In genomic region chr19:8561071-8561764, GRCh38 we compare ENCODE assay signal across 27 cellular contexts. TPM values are rescaled to one million over a fixed set of nuclear protein-coding genes. Genes with fewer than 3 reads are reported as not detected.
A peak's percentile ranks its signal among the peaks of the same experiment; 100 is the strongest.
DNase-seq lines count a peak whose midpoint lies in the region; ATAC-seq, FAIRE-seq and TF ChIP-seq lines count a peak whose summit lies in the region.
"Had no signal": no experiment of that assay in that cellular context is flagged by ENCODE, and none has a peak within 500 bp of the region (broad histone marks: within the 10 kb centered on the region; RNA-seq: fewer than 3 reads in every experiment).

No MANE protein-coding gene starts in this region.

- H3K36me3 ChIP-seq in GM23338 (ENCODE audit: insufficient read depth) (no peaks in the 10 kb centered on the region), K562 (ENCODE audit: control insufficient read depth, insufficient read depth, low read length) (no peaks in the 10 kb centered on the region)
- H3K36me3 ChIP-seq: BE2C, sigmoid colon, stomach had no signal

- H3K27me3 ChIP-seq in GM23338 (ENCODE audit: insufficient read depth) (no peaks in the 10 kb centered on the region), K562 (ENCODE audit: control insufficient read depth in 2 of 2, insufficient read depth in 2 of 2, low read length in 2 of 2) (peaks cover 0 to 8% of the 10 kb centered on the region in 2 experiments; a peak in 2 of 5 replicates)
- H3K27me3 ChIP-seq: BE2C, sigmoid colon, stomach had no signal

- BruUV-seq in K562 (replicated peaks; lab: Mats Ljungman, UMichigan), result no TSS peak

- H2AFZ ChIP-seq in GM23338 (no peak overlapping the region), K562 (ENCODE audit: low read depth, low read length) (no peak overlapping the region)
- H2AFZ ChIP-seq: parathyroid adenoma had no signal

- peaks cover 3% of the 10 kb centered on the region; the same call in 1 of the 2 replicates for H3K4me1 ChIP-seq in GM23338 (ENCODE audit: insufficient read depth)
- peaks cover 0 to 3% of the 10 kb centered on the region in 2 experiments; a peak in 1 of 5 replicates for H3K4me1 ChIP-seq in K562 (replicated peaks in 1 of 2; ENCODE audit: control insufficient read depth in 2 of 2, insufficient read depth in 2 of 2, low read length in 2 of 2)
- H3K4me1 ChIP-seq: BE2C, parathyroid adenoma, sigmoid colon had no signal

- H3F3A ChIP-seq in GM23338 (replicated peaks; ENCODE audit: low read depth), result no peaks in the 10 kb centered on the region

- peaks cover 49% of the 10 kb centered on the region for H3K36me3 Mint-ChIP-seq in T-helper 2 cell treated with Interferon-gamma antibody and Interleukin-4, amounts not matched to agents 5 μg/mL and 100 μg/mL, for 36 hours (ENCODE audit: low read depth)
- H3K36me3 Mint-ChIP-seq in GM23338 (ENCODE audit: low read depth) (no peaks in the 10 kb centered on the region), natural killer cell (no peaks in the 10 kb centered on the region)

- peaks cover 22% of the 10 kb centered on the region for H3K4me1 Mint-ChIP-seq in T-helper 2 cell treated with Interferon-gamma antibody and Interleukin-4, amounts not matched to agents 5 μg/mL and 100 μg/mL, for 36 hours (ENCODE audit: low read depth)
- H3K4me1 Mint-ChIP-seq in GM23338 (peaks cover 2% of the 10 kb centered on the region; the same call in 1 of the 3 replicates), natural killer cell (peaks cover 58 to 84% of the 10 kb centered on the region in 2 donors)

- no peaks in the 10 kb centered on the region for H3K27me3 Mint-ChIP-seq in T-helper 2 cell treated with Interferon-gamma antibody and Interleukin-4, amounts not matched to agents 5 μg/mL and 100 μg/mL, for 36 hours (ENCODE audit: low read depth)
- H3K27me3 Mint-ChIP-seq in GM23338 (ENCODE audit: insufficient read depth, low read depth, poor library complexity), result peaks cover 10% of the 10 kb centered on the region
- H3K27me3 Mint-ChIP-seq in natural killer cell (ENCODE audit: low read depth in 2 of 2), result no peaks in the 10 kb centered on the region
- H3K27me3 Mint-ChIP-seq: activated B cell treated with CpG ODN at 0.5 μM for 24 hours had no signal

- no peak for FAIRE-seq in K562 (lab: Jason Lieb, UNC)
- FAIRE-seq: astrocyte, endometrium, GM12891, HepG2, islet of Langerhans had no signal

- no peak for TF ChIP-seq EP300 in K562 (IDR thresholded peaks at IDR 0.05; ENCODE audit: low read length)

- H3K4me3 ChIP-seq in GM23338, result no peak overlapping the region
- H3K4me3 ChIP-seq in K562, result no peak overlapping the region
- H3K4me3 ChIP-seq: sigmoid colon, stomach had no signal

- TF ChIP-seq POLR2A in K562 (conservative IDR thresholded peaks at IDR 0.05), result no peak

- no CpG with 5 or more reads among the region's 2 CpGs for WGBS in K562 (ENCODE audit: insufficient coverage, low coverage, missing lambda C conversion rate)

- H3K9me1 ChIP-seq in K562 (ENCODE audit: control insufficient read depth, insufficient read depth, low read length), result no peaks in the 10 kb centered on the region

- no peaks in the 10 kb centered on the region for H4K20me1 ChIP-seq in GM23338 (replicated peaks; ENCODE audit: insufficient read depth)
- H4K20me1 ChIP-seq in K562 (replicated peaks; ENCODE audit: control insufficient read depth, insufficient read depth, low read length), result no peaks in the 10 kb centered on the region

- no peak for TF ChIP-seq CTCF in GM23338 (conservative IDR thresholded peaks at IDR 0.05; ENCODE audit: low read depth in 2 of 2)
- no peak for TF ChIP-seq CTCF in K562 (IDR thresholded peaks at IDR 0.05 in 2 of 3, conservative IDR thresholded peaks at IDR 0.05 in 1 of 3; ENCODE audit: insufficient read depth in 2 of 3, low read depth in 1 of 3, low read length in 3 of 3)
- TF ChIP-seq CTCF in natural killer cell (IDR thresholded peaks at IDR 0.05), result no peak

- TF ChIP-seq RAD21 in K562 (CRISPR knock-in tag; conservative IDR thresholded peaks at IDR 0.05 in 1 of 2, IDR thresholded peaks at IDR 0.05 in 1 of 2), result no peak

- H3K9me3 ChIP-seq in K562 (replicated peaks; ENCODE audit: control insufficient read depth, insufficient read depth, low read depth, low read length), result no peaks in the 10 kb centered on the region
- H3K9me3 ChIP-seq: BE2C, sigmoid colon, stomach had no signal

- no peaks in the 10 kb centered on the region for H3K9me3 Mint-ChIP-seq in T-helper 2 cell treated with Interferon-gamma antibody and Interleukin-4, amounts not matched to agents 5 μg/mL and 100 μg/mL, for 36 hours
- no peaks in the 10 kb centered on the region; the same call in 1 of the 3 replicates for H3K9me3 Mint-ChIP-seq in GM23338
- no peaks in the 10 kb centered on the region for H3K9me3 Mint-ChIP-seq in natural killer cell
- H3K9me3 Mint-ChIP-seq: activated B cell treated with CpG ODN at 0.5 μM for 24 hours had no signal

- H3K4me2 ChIP-seq in GM23338 (no peak overlapping the region), K562 (ENCODE audit: insufficient read depth, low read length) (no peak overlapping the region)

- in situ Hi-C loops in K562 (cut with MboI), result no loop called here

- H3K27ac Mint-ChIP-seq in T-helper 2 cell treated with Interferon-gamma antibody and Interleukin-4, amounts not matched to agents 5 μg/mL and 100 μg/mL, for 36 hours, result peak overlapping the region; percentile 58
- peak overlapping the region; percentile 56; the same call in 1 of the 2 replicates for H3K27ac Mint-ChIP-seq in GM23338
- peak overlapping the region; percentile 92 to 99 for H3K27ac Mint-ChIP-seq in natural killer cell
- H3K27ac Mint-ChIP-seq: activated B cell treated with CpG ODN at 0.5 μM for 24 hours had no signal

- POLR2A ChIA-PET in K562 (lab: Yijun Ruan, JAX), result interaction anchor here (1.0 kb wide), 1 partner anchor 20 kb away, joined by 3 read pairs; no protein-coding TSS in a partner anchor

- no peak for DNase-seq in T-helper 2 cell treated with Interferon-gamma antibody and Interleukin-4, amounts not matched to agents 5 μg/mL and 100 μg/mL, for 36 hours (ENCODE audit: low spot score)
- DNase-seq in T-helper 2 cell (no peak), GM23338 (ENCODE audit: low spot score) (peak; percentile 66), K562 (ENCODE audit: extremely low read depth in 1 of 4, low spot score in 3 of 4) (no peak), natural killer cell (no peak), NCI-H1417 treated with DMSO at 0.1 percent for 48 hours (lab: John Stamatoyannopoulos, UW) (no peak), activated gamma-delta T cell (lab: John Stamatoyannopoulos, UW) (no peak)
- DNase-seq: 8988T, activated B cell treated with CpG ODN at 0.5 μM for 24 hours, BE2C, head of caudate nucleus, NCI-H1436, NCI-H2171 treated with DMSO at 0.1 percent for 48 hours, SHP77 treated with DMSO at 0.1 percent for 48 hours, sigmoid colon, stomach, trophoblast cell had no signal

- intact Hi-C loops in K562 (cut with micrococcal nuclease) (no loop called here), natural killer cell (cut with micrococcal nuclease) (no loop called here)

- ATAC-seq in GM23338 (peak; percentile 95), K562 (no peak), natural killer cell (peak in 2 of 3 donors; percentile 9), GM18520 (IDR thresholded peaks at IDR 0.05; ENCODE audit: unreplicated experiment) (no peak)
- ATAC-seq: HCT116, HepG2 had no signal

- no peaks in the 10 kb centered on the region for H3K9me2 ChIP-seq in GM23338 (ENCODE audit: insufficient read depth)

- no peak overlapping the region for H3K4me3 Mint-ChIP-seq in T-helper 2 cell treated with Interferon-gamma antibody and Interleukin-4, amounts not matched to agents 5 μg/mL and 100 μg/mL, for 36 hours
- H3K4me3 Mint-ChIP-seq in GM23338 (no peak overlapping the region), natural killer cell (peak overlapping the region; percentile 45)
- H3K4me3 Mint-ChIP-seq: activated B cell treated with CpG ODN at 0.5 μM for 24 hours had no signal

- H3K27ac ChIP-seq in GM23338 (ENCODE audit: low read depth), result no peak overlapping the region
- H3K27ac ChIP-seq in K562 (ENCODE audit: extremely low read depth, low read depth, low read length), result no peak overlapping the region
- H3K27ac ChIP-seq: parathyroid adenoma, sigmoid colon, stomach had no signal

- no peak overlapping the region for H3K9ac ChIP-seq in K562 (ENCODE audit: insufficient read depth in 1 of 2, low read depth in 2 of 2, low read length in 2 of 2)
- H3K9ac ChIP-seq: parathyroid adenoma had no signal

- CTCF ChIA-PET in K562 (lab: Yijun Ruan, JAX; ENCODE audit: low intra/inter-chr PET ratio), result no interaction called here

- H3K79me2 ChIP-seq in GM23338 (replicated peaks; ENCODE audit: insufficient read depth), result no peaks in the 10 kb centered on the region
- no peaks in the 10 kb centered on the region for H3K79me2 ChIP-seq in K562 (ENCODE audit: control insufficient read depth, insufficient read depth, low read length)
- H3K79me2 ChIP-seq: parathyroid adenoma had no signal

RNA-seq across cellular contexts. Expression of gene MYO1F, which starts 16.0 kb away (rescaled TPM):
- 3.8 and 3.9 TPM in 2 replicates for total RNA-seq in GM23338 (2014; rRNA removed; shearing (Covaris generic))
- polyA plus RNA-seq in GM23338 (2016; fragmentation: Nextera tagmentation; extraction: Ambion mirVana), result 5.7 and 7.1 TPM in 2 replicates
- 5.4 and 19.9 TPM in 2 replicates for total RNA-seq in K562 (2011; cell fraction: chromatin; rRNA removed; ENCODE audit: low replicate concordance)
- total RNA-seq in K562 (2011; cell fraction: nucleolus; rRNA removed), result 7.4 and 10.8 TPM in 2 replicates
- total RNA-seq in K562 (2011; cell fraction: nucleoplasm; rRNA removed), result 7.2 and 14.7 TPM in 2 replicates
- total RNA-seq in K562 (2014; rRNA removed), result 2.0 and 5.7 TPM in 2 replicates
- 2.6 and 2.8 TPM in 2 replicates for total RNA-seq in K562 (2014; rRNA removed; fragmentation: Illumina TruSeq; extraction: Trizol)
- total RNA-seq in K562 (2015; rRNA removed; fragmentation: Illumina TruSeq; extraction: Trizol), result 8.1 and 9.4 TPM in 2 replicates
- total RNA-seq in K562 (2021), result 4.5 and 6.0 TPM in 2 replicates
- 3.5 and 8.1 TPM in 2 replicates for polyA plus RNA-seq in K562 (2011; rRNA removed)
- polyA plus RNA-seq in K562 (2011; cell fraction: cytosol; rRNA removed), result 4.3 and 17.3 TPM in 2 replicates
- polyA plus RNA-seq in K562 (2011; cell fraction: nucleus; rRNA removed), result 5.6 and 11.4 TPM in 2 replicates
- 10.8 and 26.9 TPM in 2 replicates for polyA plus RNA-seq in K562 (2012)
- 5.3 and 5.6 TPM in 2 replicates for polyA plus RNA-seq in K562 (2014; fragmentation: Illumina TruSeq; extraction: Trizol)
- under 1 TPM; 0.78 to 0.82 TPM for polyA plus RNA-seq in K562 (2014; fragmentation: Nextera tagmentation; extraction: Ambion mirVana)
- polyA plus RNA-seq in K562 (2014; rRNA removed), result 3.0 and 4.3 TPM in 2 replicates
- 3.7 and 10.6 TPM in 2 replicates for polyA minus RNA-seq in K562 (2011; rRNA and poly(A)+ RNA removed)
- polyA minus RNA-seq in K562 (2011; cell fraction: cytosol; rRNA and poly(A)+ RNA removed), result 5.9 and 10.6 TPM in 2 replicates
- polyA minus RNA-seq in K562 (2011; cell fraction: nucleus; rRNA and poly(A)+ RNA removed), result 6.1 and 9.4 TPM in 2 replicates
- 1,000 to 10,000 TPM in 2 of 3 donors, 100 to 1,000 TPM in 1; 971 to 1,223 (median 1,014) TPM for total RNA-seq in natural killer cell

RNA-seq across cellular contexts. Expression of gene ZNF414, which starts 47.3 kb away (rescaled TPM):
- total RNA-seq in GM23338 (2014; rRNA removed; shearing (Covaris generic)), result 29.2 and 45.0 TPM in 2 replicates
- 27.4 and 31.6 TPM in 2 replicates for polyA plus RNA-seq in GM23338 (2016; fragmentation: Nextera tagmentation; extraction: Ambion mirVana)
- total RNA-seq in K562 (2011; cell fraction: chromatin; rRNA removed; ENCODE audit: low replicate concordance), result 2.9 and 6.1 TPM in 2 replicates
- 8.3 and 10.9 TPM in 2 replicates for total RNA-seq in K562 (2011; cell fraction: nucleolus; rRNA removed)
- total RNA-seq in K562 (2011; cell fraction: nucleoplasm; rRNA removed), result 6.6 and 9.3 TPM in 2 replicates
- 3.8 and 11.0 TPM in 2 replicates for total RNA-seq in K562 (2014; rRNA removed)
- total RNA-seq in K562 (2014; rRNA removed; fragmentation: Illumina TruSeq; extraction: Trizol), result not detected in 2 replicates
- total RNA-seq in K562 (2015; rRNA removed; fragmentation: Illumina TruSeq; extraction: Trizol), result 2.0 and 3.0 TPM in 2 replicates
- total RNA-seq in K562 (2021), result 25.8 and 27.2 TPM in 2 replicates
- polyA plus RNA-seq in K562 (2011; rRNA removed), result 1.7 and 4.2 TPM in 2 replicates
- 1.6 and 7.1 TPM in 2 replicates for polyA plus RNA-seq in K562 (2011; cell fraction: cytosol; rRNA removed)
- 10.5 and 20.0 TPM in 2 replicates for polyA plus RNA-seq in K562 (2011; cell fraction: nucleus; rRNA removed)
- 15.2 and 17.6 TPM in 2 replicates for polyA plus RNA-seq in K562 (2012)
- 2.2 and 10.2 TPM in 2 replicates for polyA plus RNA-seq in K562 (2014; fragmentation: Illumina TruSeq; extraction: Trizol)
- polyA plus RNA-seq in K562 (2014; fragmentation: Nextera tagmentation; extraction: Ambion mirVana), result under 1 TPM in 1 of 2 experiments, not detected in 1; 0.03 TPM
- polyA plus RNA-seq in K562 (2014; rRNA removed), result 15.6 and 16.0 TPM in 2 replicates
- 0.46 and 0.84 TPM in 2 replicates for polyA minus RNA-seq in K562 (2011; rRNA and poly(A)+ RNA removed)
- polyA minus RNA-seq in K562 (2011; cell fraction: cytosol; rRNA and poly(A)+ RNA removed), result 12.5 and 17.9 TPM in 2 replicates
- polyA minus RNA-seq in K562 (2011; cell fraction: nucleus; rRNA and poly(A)+ RNA removed), result 3.4 and 4.2 TPM in 2 replicates
- 10 to 100 TPM; 42.1 to 46.4 (median 42.3) TPM for total RNA-seq in natural killer cell

RNA-seq across cellular contexts. Expression of gene ADAMTS10, which starts 49.3 kb away (rescaled TPM):
- total RNA-seq in GM23338 (2014; rRNA removed; shearing (Covaris generic)), result 25.9 and 29.0 TPM in 2 replicates
- polyA plus RNA-seq in GM23338 (2016; fragmentation: Nextera tagmentation; extraction: Ambion mirVana) (4.8 and 5.0 TPM in 2 replicates), K562 (2011; rRNA removed) (0.28 and 0.57 TPM in 2 replicates), K562 (2014; fragmentation: Illumina TruSeq; extraction: Trizol) (0.30 TPM in 1 of 2 replicates, not detected in the other), K562 (2014; fragmentation: Nextera tagmentation; extraction: Ambion mirVana) (not detected), K562 (2014; rRNA removed) (0.84 and 1.8 TPM in 2 replicates)
- 2.3 and 5.9 TPM in 2 replicates for total RNA-seq in K562 (2011; cell fraction: chromatin; rRNA removed; ENCODE audit: low replicate concordance)
- 2.6 and 5.5 TPM in 2 replicates for total RNA-seq in K562 (2011; cell fraction: nucleolus; rRNA removed)
- 2.8 and 3.6 TPM in 2 replicates for total RNA-seq in K562 (2011; cell fraction: nucleoplasm; rRNA removed)
- total RNA-seq in K562 (2014; rRNA removed) (0.33 and 0.41 TPM in 2 replicates), K562 (2014; rRNA removed; fragmentation: Illumina TruSeq; extraction: Trizol) (not detected in 2 replicates), K562 (2015; rRNA removed; fragmentation: Illumina TruSeq; extraction: Trizol) (0.30 and 0.33 TPM in 2 replicates), K562 (2021) (0.29 and 1.2 TPM in 2 replicates), natural killer cell (100 to 1,000 TPM; 159 to 286 (median 203) TPM)
- polyA plus RNA-seq in K562 (2011; cell fraction: cytosol; rRNA removed), result 0.72 and 1.2 TPM in 2 replicates
- 3.7 and 14.1 TPM in 2 replicates for polyA plus RNA-seq in K562 (2011; cell fraction: nucleus; rRNA removed)
- polyA plus RNA-seq in K562 (2012), result 0.76 and 1.1 TPM in 2 replicates
- 0.30 and 0.53 TPM in 2 replicates for polyA minus RNA-seq in K562 (2011; rRNA and poly(A)+ RNA removed)
- polyA minus RNA-seq in K562 (2011; cell fraction: cytosol; rRNA and poly(A)+ RNA removed), result 1.4 TPM in 1 of 2 replicates, not detected in the other
- polyA minus RNA-seq in K562 (2011; cell fraction: nucleus; rRNA and poly(A)+ RNA removed), result 1.8 and 6.3 TPM in 2 replicates
- total RNA-seq: OCI-LY7 had no signal

RNA-seq across cellular contexts. Expression of gene PRAM1, which starts 58.8 kb away (rescaled TPM):
- 0.07 and 0.31 TPM in 2 replicates for total RNA-seq in GM23338 (2014; rRNA removed; shearing (Covaris generic))
- 0.54 TPM in 1 of 2 replicates, not detected in the other for polyA plus RNA-seq in GM23338 (2016; fragmentation: Nextera tagmentation; extraction: Ambion mirVana)
- 0.69 TPM in 1 of 2 replicates, not detected in the other for total RNA-seq in K562 (2011; cell fraction: chromatin; rRNA removed; ENCODE audit: low replicate concordance)
- total RNA-seq in K562 (2011; cell fraction: nucleolus; rRNA removed), result 0.39 TPM in 1 of 2 replicates, not detected in the other
- not detected in 2 replicates for total RNA-seq in K562 (2011; cell fraction: nucleoplasm; rRNA removed)
- 0.05 TPM in 1 of 2 replicates, not detected in the other for total RNA-seq in K562 (2014; rRNA removed)
- total RNA-seq in K562 (2014; rRNA removed; fragmentation: Illumina TruSeq; extraction: Trizol), result not detected in 2 replicates
- total RNA-seq in K562 (2015; rRNA removed; fragmentation: Illumina TruSeq; extraction: Trizol), result not detected in 2 replicates
- total RNA-seq in K562 (2021), result 0.09 and 0.11 TPM in 2 replicates
- not detected in 2 replicates for polyA plus RNA-seq in K562 (2011; rRNA removed)
- not detected in 2 replicates for polyA plus RNA-seq in K562 (2011; cell fraction: cytosol; rRNA removed)
- polyA plus RNA-seq in K562 (2011; cell fraction: nucleus; rRNA removed), result 0.26 TPM in 1 of 2 replicates, not detected in the other
- 0.08 TPM in 1 of 2 replicates, not detected in the other for polyA plus RNA-seq in K562 (2012)
- polyA plus RNA-seq in K562 (2014; fragmentation: Illumina TruSeq; extraction: Trizol), result 0.07 TPM in 1 of 2 replicates, not detected in the other
- polyA plus RNA-seq in K562 (2014; fragmentation: Nextera tagmentation; extraction: Ambion mirVana), result not detected
- polyA plus RNA-seq in K562 (2014; rRNA removed), result not detected in 2 replicates
- polyA minus RNA-seq in K562 (2011; rRNA and poly(A)+ RNA removed), result not detected in 2 replicates
- not detected in 2 replicates for polyA minus RNA-seq in K562 (2011; cell fraction: cytosol; rRNA and poly(A)+ RNA removed)
- polyA minus RNA-seq in K562 (2011; cell fraction: nucleus; rRNA and poly(A)+ RNA removed), result not detected in 2 replicates
- 10 to 100 TPM in 1 of 3 donors, 1 to 10 TPM in 2; 7.7 to 17.5 (median 9.0) TPM for total RNA-seq in natural killer cell
- total RNA-seq: HepG2, lung microvascular endothelial cell had no signal
- polyA plus RNA-seq: HepG2 had no signal

Comparison
In these comparisons a context has a peak if more than half of its experiments do, and no peak if none do; other contexts are left out.
1. ATAC-seq: peak in GM23338 (single experiment) and natural killer cell (2 of 3); none in K562 (single experiment) and GM18520 (single experiment).
2. RNA of gene MYO1F, which starts 16.0 kb away (total RNA-seq): 971 to 1,223 TPM in natural killer cell; 2.0 to 19.9 TPM in K562 and 3.8 to 3.9 TPM in GM23338; every median in the first group is over 10 times any median in the second.
3. Peak in every context shown above with its lines, with median percentiles within 50 percentile points of each other: H3K27ac Mint-ChIP-seq.